ENCODE assay signal across 19 cellular contexts in the genomic region with DNA sequence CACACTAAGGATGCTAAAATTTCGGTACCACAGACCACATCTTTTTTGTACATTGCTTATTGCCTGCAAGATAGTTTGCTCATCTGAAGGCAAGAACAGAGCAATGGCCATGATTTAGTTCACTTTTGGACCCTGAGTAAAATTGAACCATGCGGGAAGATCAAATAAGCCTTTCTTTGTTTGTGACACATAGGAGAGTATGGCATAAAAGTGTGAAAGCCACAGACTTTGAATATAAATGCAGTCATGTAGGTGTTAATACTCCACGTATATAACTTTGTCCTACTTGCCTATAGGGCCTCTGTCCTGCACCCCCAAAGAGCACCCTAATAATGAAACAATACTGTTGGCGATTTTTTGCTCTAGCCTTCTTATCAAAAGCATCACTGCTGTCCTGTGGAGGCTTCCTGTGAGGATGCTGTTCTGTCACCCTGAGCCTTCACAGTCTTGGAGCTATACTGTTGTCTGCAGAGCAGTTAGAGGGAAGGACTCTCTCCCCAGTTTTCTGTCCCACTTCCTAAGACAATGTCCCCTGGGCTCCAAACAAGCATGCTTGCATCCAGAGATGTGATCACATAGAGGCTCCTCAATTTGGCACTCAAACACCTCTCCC. TPM values are rescaled to one million over a fixed set of nuclear protein-coding genes. Genes with fewer than 3 reads are reported as not detected.
"Had no signal": no experiment of that assay in that cellular context is flagged by ENCODE, and none has a peak within 500 bp of the region (broad histone marks: within the 10 kb centered on the region; RNA-seq: fewer than 3 reads in every experiment).

No MANE protein-coding gene starts in this region.

- DNase-seq: activated CD4-positive, alpha-beta T cell treated with anti-CD3 and anti-CD28 coated beads for 4 hours; activated gamma-delta T cell; adrenal gland; cortex of kidney; effector CD8-positive, alpha-beta T cell; heart left ventricle; mammary epithelial cell; nephron progenitor cell; psoas muscle; right lobe of liver; SK-N-SH; spleen; stimulated activated naive CD4-positive, alpha-beta T cell treated with Interleukin-2 at 50 U/mL for 16 hours; T-helper 1 cell; testis; WERI-Rb-1 had no signal

- H3K9me3 ChIP-seq: adrenal gland, heart left ventricle, psoas muscle, right lobe of liver, SK-N-SH, testis had no signal

- H3K27ac ChIP-seq: adrenal gland, heart left ventricle, psoas muscle, right lobe of liver, spleen, testis, WERI-Rb-1 had no signal

- H3K4me1 ChIP-seq: adrenal gland, psoas muscle had no signal

- H3K27me3 ChIP-seq: right lobe of liver, spleen, testis had no signal

- H3K9me3 Mint-ChIP-seq: nephron progenitor cell had no signal

- H3K4me1 Mint-ChIP-seq: nephron progenitor cell had no signal

- H3K36me3 ChIP-seq: adrenal gland, heart left ventricle, right lobe of liver, spleen, WERI-Rb-1 had no signal

- H3K4me3 Mint-ChIP-seq: nephron progenitor cell had no signal

- H3K4me3 ChIP-seq: adrenal gland, heart left ventricle, psoas muscle, right lobe of liver, spleen, testis had no signal

- H3K27ac Mint-ChIP-seq: nephron progenitor cell had no signal

- ATAC-seq: heart left ventricle, psoas muscle, right lobe of liver had no signal

RNA-seq across cellular contexts. Expression of a gene that starts 10.2 kb away (rescaled TPM):
- total RNA-seq: adrenal gland, cardiac septum, fibroblast of lung, frontal cortex, mammary epithelial cell had no signal
- polyA plus RNA-seq: fibroblast of lung, heart left ventricle, mammary epithelial cell, SK-N-SH had no signal
